8 cellular contexts compared by ENCODE assay signal in the genomic region with DNA sequence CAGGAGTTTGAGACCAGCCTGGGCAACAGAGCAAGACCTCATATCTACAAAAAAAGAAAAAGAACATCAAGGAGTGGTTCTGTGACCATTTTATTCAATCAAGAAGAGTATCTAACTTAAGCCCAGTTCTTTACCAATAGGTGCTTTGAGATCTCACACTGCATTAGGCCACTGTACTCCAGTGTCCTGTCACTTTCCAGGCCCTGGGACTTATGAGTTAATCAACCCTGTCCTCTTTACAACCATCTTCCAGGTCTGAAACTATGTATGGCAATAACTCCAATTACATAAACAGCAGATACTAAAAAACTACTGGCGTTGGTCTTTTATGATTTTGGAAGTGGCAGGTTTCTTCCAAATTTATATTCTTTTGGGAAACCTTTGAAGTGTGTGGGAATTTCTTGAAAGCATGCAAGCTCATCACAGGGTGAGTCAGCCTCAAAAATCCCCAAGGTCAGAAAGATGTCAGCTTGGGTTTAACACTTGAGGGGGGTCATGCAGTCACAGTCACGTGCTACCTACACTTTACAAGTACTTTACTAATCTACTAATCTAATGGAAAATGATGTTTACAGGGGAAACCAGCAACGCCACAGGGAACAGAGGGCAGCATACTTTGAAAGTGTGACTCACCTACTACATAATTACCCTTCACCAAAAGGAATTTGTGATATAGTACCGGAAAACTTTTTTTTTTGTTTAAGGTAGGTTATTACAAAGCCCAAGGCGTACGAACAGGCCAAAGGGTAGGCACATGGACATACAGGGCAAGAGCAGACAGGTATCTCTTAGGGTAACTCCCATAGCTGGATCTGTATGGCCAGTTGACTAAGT. TPM values are rescaled to one million over a fixed set of nuclear protein-coding genes. Genes with fewer than 3 reads are reported as not detected.
A peak's percentile ranks its signal among the peaks of the same experiment; 100 is the strongest.
DNase-seq lines count a peak whose midpoint lies in the region; ATAC-seq and TF ChIP-seq lines count a peak whose summit lies in the region.

No MANE protein-coding gene starts in this region.

- peak; percentile 38 for ATAC-seq in GM18520 (IDR thresholded peaks at IDR 0.05; ENCODE audit: unreplicated experiment)
- no peak for ATAC-seq in heart right ventricle
- no peak for ATAC-seq in HG03280 (IDR thresholded peaks at IDR 0.05; ENCODE audit: unreplicated experiment)
- no peak for ATAC-seq in HG03175 (IDR thresholded peaks at IDR 0.05; ENCODE audit: unreplicated experiment)

- H3K27me3 ChIP-seq in heart right ventricle: no peaks in the 10 kb centered on the region

- H3K36me3 ChIP-seq in heart right ventricle: peaks cover 0 to 74% (median 18%) of the 10 kb centered on the region in 9 donors

- H3K4me1 ChIP-seq in heart right ventricle: peaks cover 0 to 38% (median 0%) of the 10 kb centered on the region in 9 donors

- H3K9me3 ChIP-seq in heart right ventricle: no peaks in the 10 kb centered on the region

- no peak for TF ChIP-seq CTCF in heart right ventricle (IDR thresholded peaks at IDR 0.05)

- intact Hi-C loops in heart right ventricle (cut with DNase I): no loop called here

- H3K4me3 ChIP-seq in heart right ventricle: no peak overlapping the region

- DNase-seq in HT1080 (ENCODE audit: low read depth) (peak; percentile 95), brain pericyte (ENCODE audit: low read depth, low spot score) (peak; percentile 57), pulmonary artery endothelial cell (ENCODE audit: low read depth, low spot score) (peak; percentile 96), heart right ventricle (no peak), NCI-H2081 (lab: John Stamatoyannopoulos, UW) (no peak)

- peak overlapping the region in 1 of 10 donors; percentile 44 for H3K27ac ChIP-seq in heart right ventricle

- 76 to 81% methylated on average over 6 of the region's 6 CpGs for WGBS in heart right ventricle, 2 donors

RNA-seq across cellular contexts. Expression of a gene that starts 15.6 kb away (rescaled TPM):
- total RNA-seq in HT1080 (2014; rRNA removed; shearing (Covaris generic)): 49.1 and 52.2 TPM in 2 replicates
- 25.0 and 26.7 TPM in 2 replicates for polyA plus RNA-seq in HT1080 (2015; cell fraction: cytosol; rRNA removed)
- 58.2 and 64.8 TPM in 2 replicates for polyA plus RNA-seq in HT1080 (2015; cell fraction: nucleus; rRNA removed)
- 39.4 and 48.0 TPM in 2 replicates for total RNA-seq in pulmonary artery endothelial cell
- 10 to 100 TPM; 16.3 to 30.0 (median 18.7) TPM for total RNA-seq in heart right ventricle
- 10 to 100 TPM; 15.5 to 20.6 TPM for polyA plus RNA-seq in heart right ventricle

Comparison
In these comparisons a context has a peak if more than half of its experiments do, and no peak if none do; other contexts are left out.
1. DNase-seq: peak in HT1080 (single experiment), brain pericyte (single experiment) and pulmonary artery endothelial cell (single experiment); none in heart right ventricle (0 of 2) and NCI-H2081 (0 of 2).